In genomic region chr7:149845257-149845980, GRCh38 we compare ENCODE assay signal across 1 cellular context.
TF ChIP-seq lines count a peak whose summit lies in the region.

No MANE protein-coding gene starts in this region.

TF ChIP-seq in HepG2, 621 proteins besides CTCF, POLR2A, EP300 and RAD21:
- TF ChIP-seq POLR2AphosphoS2 (IDR thresholded peaks at IDR 0.05; ENCODE audit: low read depth, low read length) (no peak), ZNF3 (CRISPR knock-in tag; IDR thresholded peaks at IDR 0.05) (peak; percentile 66; the same call in 1 of the 2 replicates)
